Comparison of ENCODE assay signal across 12 cellular contexts in the genomic region with DNA sequence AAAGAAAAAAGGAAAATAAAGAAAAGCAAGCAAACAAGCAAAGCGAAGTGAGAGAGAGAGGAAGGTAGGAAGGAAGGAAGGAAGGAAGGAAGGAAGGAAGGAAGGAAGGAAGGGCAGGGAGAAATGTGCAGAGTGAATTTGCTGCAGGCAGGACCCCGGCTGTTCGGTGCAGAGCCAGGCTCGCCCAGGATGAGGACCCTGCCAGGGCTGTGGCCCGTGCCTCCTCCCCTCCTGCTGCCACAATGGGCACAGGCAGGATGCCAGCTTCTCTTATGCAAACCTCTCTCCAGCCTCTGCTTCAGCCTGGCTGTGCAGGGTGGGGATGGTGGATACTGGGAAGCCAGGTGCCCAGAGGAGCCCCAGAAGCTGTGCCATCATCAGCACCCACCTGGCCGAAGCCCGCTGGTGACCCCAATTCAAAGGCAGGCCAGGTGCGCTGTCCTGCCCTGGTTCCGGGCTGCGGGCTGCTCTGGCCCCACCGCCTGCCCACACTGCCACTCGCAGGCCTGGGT. TPM values are rescaled to one million over a fixed set of nuclear protein-coding genes. Genes with fewer than 3 reads are reported as not detected.
DNase-seq lines count a peak whose midpoint lies in the region; ATAC-seq and TF ChIP-seq lines count a peak whose summit lies in the region.
"Had no signal": no experiment of that assay in that cellular context is flagged by ENCODE, and none has a peak within 500 bp of the region (broad histone marks: within the 10 kb centered on the region; RNA-seq: fewer than 3 reads in every experiment).

No MANE protein-coding gene starts in this region.

- H3K4me2 ChIP-seq in mammary epithelial cell (ENCODE audit: insufficient read depth, low read depth, low read length): no peak overlapping the region
- no peak overlapping the region for H3K4me2 ChIP-seq in mesenchymal stem cell (ENCODE audit: low read length, poor library complexity, severe bottlenecking)

- H2BK5ac ChIP-seq in mesenchymal stem cell (ENCODE audit: low read depth, low read length, poor library complexity, severe bottlenecking): no peak overlapping the region

- H4K8ac ChIP-seq in mesenchymal stem cell (ENCODE audit: low read length): peak overlapping the region; percentile 62

- H3K4me1 ChIP-seq in mammary epithelial cell (ENCODE audit: insufficient read depth, low read length) (peaks cover 4% of the 10 kb centered on the region), adipocyte (ENCODE audit: control insufficient read depth, insufficient read depth, low read length) (peaks cover 14% of the 10 kb centered on the region), mesenchymal stem cell (ENCODE audit: control insufficient read depth, insufficient read depth, low read depth, low read length) (peaks cover 36% of the 10 kb centered on the region), uterus (peaks cover 0 to 20% of the 10 kb centered on the region in 2 donors)

- H2BK120ac ChIP-seq in mesenchymal stem cell (ENCODE audit: low read depth, low read length): no peak overlapping the region

- H3K9me3 ChIP-seq in mammary epithelial cell (replicated peaks; ENCODE audit: insufficient read depth, low read length): no peaks in the 10 kb centered on the region
- no peaks in the 10 kb centered on the region for H3K9me3 ChIP-seq in adipocyte (ENCODE audit: control insufficient read depth, low read length)
- H3K9me3 ChIP-seq in mesenchymal stem cell (ENCODE audit: control insufficient read depth, low read length): no peaks in the 10 kb centered on the region
- H3K9me3 ChIP-seq in uterus: no peaks in the 10 kb centered on the region

- CTCF ChIA-PET in MCF 10A (lab: Yijun Ruan, JAX): interaction anchor here (0.5 to 3.0 kb wide), 7 partner anchors 10 to 504 kb away, joined by 3 to 12 read pairs (median 4); a partner anchor contains a TSS
- CTCF ChIA-PET in mammary epithelial cell (lab: Charles Lee; ENCODE audit: low non-redundant PET): interaction anchor here (1.3 kb wide), 1 partner anchor 58 kb away, joined by 12 read pairs; no protein-coding TSS in a partner anchor

- no peaks in the 10 kb centered on the region for H3K36me3 ChIP-seq in mammary epithelial cell (ENCODE audit: insufficient read depth, low read length)
- H3K36me3 ChIP-seq in adipocyte (ENCODE audit: control insufficient read depth, insufficient read depth, low read length, severe bottlenecking): no peaks in the 10 kb centered on the region
- peaks cover 0 to 26% of the 10 kb centered on the region in 2 experiments for H3K36me3 ChIP-seq in mesenchymal stem cell (ENCODE audit: control insufficient read depth in 1 of 2, insufficient read depth in 2 of 2, low read depth in 1 of 2, low read length in 2 of 2)
- no peaks in the 10 kb centered on the region for H3K36me3 ChIP-seq in uterus

- no peak for TF ChIP-seq CTCF in MCF 10A (IDR thresholded peaks at IDR 0.05; ENCODE audit: unreplicated experiment)
- no peak for TF ChIP-seq CTCF in mammary epithelial cell (conservative IDR thresholded peaks at IDR 0.05 in 1 of 2, IDR thresholded peaks at IDR 0.05 in 1 of 2; ENCODE audit: extremely low read depth in 1 of 2, insufficient read depth in 1 of 2, low read depth in 1 of 2, low read length in 2 of 2)
- TF ChIP-seq CTCF in uterus (IDR thresholded peaks at IDR 0.05): no peak
- TF ChIP-seq CTCF in GM20000 (IDR thresholded peaks at IDR 0.05; ENCODE audit: extremely low read depth, missing control alignments): no peak

- dilution Hi-C loops in mammary epithelial cell (cut with HindIII; ENCODE audit: low sequenced_read_pairs): no loop called here

- H3K14ac ChIP-seq in mesenchymal stem cell (ENCODE audit: low read length in 2 of 2): peak overlapping the region in 1 of 2 experiments; percentile 35

- H2AK5ac ChIP-seq in mesenchymal stem cell (ENCODE audit: low read length, severe bottlenecking): no peak overlapping the region

- no peak overlapping the region for H3K4me3 Mint-ChIP-seq in MCF 10A (ENCODE audit: unreplicated experiment)
- H3K4me3 Mint-ChIP-seq: mesothelial cell of epicardium had no signal

- H3K27ac ChIP-seq in mammary epithelial cell (ENCODE audit: insufficient read depth, low read depth, low read length) (no peak overlapping the region), mesenchymal stem cell (ENCODE audit: low read length, poor library complexity, severe bottlenecking) (no peak overlapping the region), uterus (peak overlapping the region; percentile 48 to 51)
- H3K27ac ChIP-seq: C4-2B had no signal

- intact Hi-C loops in MCF 10A (cut with micrococcal nuclease) (loop anchor here (1.0 to 5.0 kb wide), 5 partner anchors 58 to 452 kb away; a partner anchor contains a TSS), mammary epithelial cell (cut with micrococcal nuclease) (loop anchor here (1.0 to 5.0 kb wide), 6 partner anchors 58 to 584 kb away; a partner anchor contains a TSS), uterus (cut with DNase I; ENCODE audit: low total_unique reads) (no loop called here)

- peak overlapping the region; percentile 3 to 54 for H3K18ac ChIP-seq in mesenchymal stem cell (ENCODE audit: low read depth in 1 of 2, low read length in 2 of 2)

- no peak overlapping the region for H3K4me3 ChIP-seq in mammary epithelial cell (replicated peaks in 1 of 3; ENCODE audit: insufficient read depth in 1 of 3, low read depth in 2 of 3, low read length in 3 of 3)
- no peak overlapping the region for H3K4me3 ChIP-seq in adipocyte (ENCODE audit: low read length)
- H3K4me3 ChIP-seq in mesenchymal stem cell (ENCODE audit: insufficient read depth in 1 of 2, low read depth in 1 of 2, low read length in 2 of 2): no peak overlapping the region
- no peak overlapping the region for H3K4me3 ChIP-seq in uterus

- H3K79me1 ChIP-seq in mesenchymal stem cell (replicated peaks; ENCODE audit: low read length, poor library complexity, severe bottlenecking): no peaks in the 10 kb centered on the region

- H2BK12ac ChIP-seq in mesenchymal stem cell (ENCODE audit: low read length in 2 of 2): peak overlapping the region in 1 of 2 experiments; percentile 7

- H4K91ac ChIP-seq in mesenchymal stem cell (ENCODE audit: low read length): peak overlapping the region; percentile 27

- no peak for TF ChIP-seq POLR2A in uterus (IDR thresholded peaks at IDR 0.05)

- H3K27ac Mint-ChIP-seq in MCF 10A (ENCODE audit: low read depth, unreplicated experiment): no peak overlapping the region

- in situ Hi-C loops in mammary epithelial cell (cut with MboI; ENCODE audit: low sequenced_read_pairs in 2 of 2): loop anchor here in 1 of 2 donors (10.0 kb wide), 1 partner anchor 124 kb away; a partner anchor contains a TSS

- DNase-seq in MCF 10A (ENCODE audit: unreplicated experiment): peak; percentile 55
- DNase-seq in mammary epithelial cell: no peak
- no peak for DNase-seq in adipocyte (ENCODE audit: low read depth)
- DNase-seq in mesenchymal stem cell: no peak
- DNase-seq in uterus: no peak
- no peak for DNase-seq in GM20000 (ENCODE audit: low spot score)
- DNase-seq: GOT3 had no signal

- no peaks in the 10 kb centered on the region for H3K79me2 ChIP-seq in mammary epithelial cell (ENCODE audit: insufficient read depth, low read length)

- no peaks in the 10 kb centered on the region for H3K9me3 Mint-ChIP-seq in MCF 10A (ENCODE audit: unreplicated experiment)
- H3K9me3 Mint-ChIP-seq: mesothelial cell of epicardium had no signal

- H3K9ac ChIP-seq in mammary epithelial cell (ENCODE audit: insufficient read depth, low read length) (no peak overlapping the region), adipocyte (ENCODE audit: low read length) (peak overlapping the region; percentile 60), mesenchymal stem cell (ENCODE audit: low read length) (peak overlapping the region; percentile 55)

- 65% methylated on average over 9 of the region's 12 CpGs for WGBS in mammary epithelial cell (ENCODE audit: low coverage, missing lambda C conversion rate)
- 98% methylated on average over 6 of the region's 12 CpGs for WGBS in mesenchymal stem cell

- H3K23ac ChIP-seq in mesenchymal stem cell (ENCODE audit: low read length in 2 of 2): no peak overlapping the region

- no peaks in the 10 kb centered on the region for H3K36me3 Mint-ChIP-seq in MCF 10A (ENCODE audit: insufficient read depth, unreplicated experiment)
- H3K36me3 Mint-ChIP-seq: mesothelial cell of epicardium had no signal

- H3K27me3 ChIP-seq in mammary epithelial cell (ENCODE audit: insufficient read depth, low read length): no peaks in the 10 kb centered on the region
- H3K27me3 ChIP-seq in adipocyte (replicated peaks; ENCODE audit: control insufficient read depth, insufficient read depth, low read length): no peaks in the 10 kb centered on the region
- no peaks in the 10 kb centered on the region for H3K27me3 ChIP-seq in mesenchymal stem cell (ENCODE audit: control insufficient read depth in 1 of 2, insufficient read depth in 1 of 2, low read length in 2 of 2)
- no peaks in the 10 kb centered on the region for H3K27me3 ChIP-seq in uterus

- no peak for ATAC-seq in GM21825 (IDR thresholded peaks at IDR 0.05; ENCODE audit: unreplicated experiment)
- no peak for ATAC-seq in HG03520 (IDR thresholded peaks at IDR 0.05; ENCODE audit: unreplicated experiment)

- H4K20me1 ChIP-seq in mammary epithelial cell (ENCODE audit: insufficient read depth, low read length): no peaks in the 10 kb centered on the region

- POLR2A ChIA-PET in MCF 10A (lab: Yijun Ruan, JAX): interaction anchor here (1.2 kb wide), 2 partner anchors 9 to 124 kb away, joined by 3 to 4 read pairs; no protein-coding TSS in a partner anchor

- no peak overlapping the region for H2BK15ac ChIP-seq in mesenchymal stem cell (ENCODE audit: low read depth, poor library complexity, severe bottlenecking)

- H2AFZ ChIP-seq in mammary epithelial cell (ENCODE audit: low read depth, low read length) (no peak overlapping the region), mesenchymal stem cell (ENCODE audit: low read depth, low read length) (no peak overlapping the region)

- H3K4ac ChIP-seq in mesenchymal stem cell (ENCODE audit: low read depth in 1 of 2, low read length in 2 of 2): peak overlapping the region; percentile 4 to 48

- H3K4me1 Mint-ChIP-seq in MCF 10A (ENCODE audit: insufficient read depth, unreplicated experiment): peaks cover 4% of the 10 kb centered on the region

- H3K27me3 Mint-ChIP-seq in MCF 10A (ENCODE audit: insufficient read depth, unreplicated experiment): no peaks in the 10 kb centered on the region

- no TSS peak for BruUV-seq in MCF 10A (replicated peaks; lab: Mats Ljungman, UMichigan)
- no TSS peak for BruUV-seq in mammary epithelial cell (replicated peaks; lab: Mats Ljungman, UMichigan)

RNA-seq across cellular contexts. Expression of a gene that starts 3.2 kb away (rescaled TPM):
- total RNA-seq in MCF 10A (2022): not detected in 2 replicates
- not detected for total RNA-seq in mammary epithelial cell
- polyA plus RNA-seq in mammary epithelial cell: not detected
- not detected for polyA minus RNA-seq in mammary epithelial cell
- not detected for polyA plus RNA-seq in mesenchymal stem cell (2013, experiment 1 of 2)
- not detected for polyA plus RNA-seq in mesenchymal stem cell (2013, experiment 2 of 2)
- under 1 TPM in 1 of 4 donors, not detected in 3; 0.41 TPM for total RNA-seq in uterus
- total RNA-seq: esophagus mucosa, mesothelial cell of epicardium had no signal

RNA-seq across cellular contexts. Expression of a gene that starts 26.2 kb away (rescaled TPM):
- total RNA-seq in MCF 10A (2022) (not detected in 2 replicates), mammary epithelial cell (1 to 10 TPM in 1 of 2 donors, under 1 TPM in 1; 0.42 to 8.0 TPM), uterus (100 to 1,000 TPM in 1 of 4 donors, 10 to 100 TPM in 3; 15.8 to 298 (median 66.2) TPM)
- polyA plus RNA-seq in mammary epithelial cell: 0.10 TPM
- polyA minus RNA-seq in mammary epithelial cell: not detected
- 37.6 TPM for polyA plus RNA-seq in mesenchymal stem cell (2013, experiment 1 of 2)
- polyA plus RNA-seq in mesenchymal stem cell (2013, experiment 2 of 2): 36.4 TPM

RNA-seq across cellular contexts. Expression of a gene that starts 52.1 kb away (rescaled TPM):
- total RNA-seq in MCF 10A (2022) (3.6 and 4.1 TPM in 2 replicates), mammary epithelial cell (1 to 10 TPM; 3.2 to 9.2 TPM), uterus (10 to 100 TPM in 2 of 4 donors, 1 to 10 TPM in 2; 5.9 to 27.2 (median 11.1) TPM)
- polyA plus RNA-seq in mammary epithelial cell: 2.1 TPM
- 0.16 TPM for polyA minus RNA-seq in mammary epithelial cell
- polyA plus RNA-seq in mesenchymal stem cell (2013, experiment 1 of 2): 4.5 TPM
- polyA plus RNA-seq in mesenchymal stem cell (2013, experiment 2 of 2): 4.7 TPM

Comparison
In these comparisons a context has a peak if more than half of its experiments do, and no peak if none do; other contexts are left out.
1. H3K27ac ChIP-seq: peak in uterus (2 of 2); none in mammary epithelial cell (single experiment) and mesenchymal stem cell (single experiment).